Comparison of ENCODE assay signal across 1 cellular context in the genomic region with DNA sequence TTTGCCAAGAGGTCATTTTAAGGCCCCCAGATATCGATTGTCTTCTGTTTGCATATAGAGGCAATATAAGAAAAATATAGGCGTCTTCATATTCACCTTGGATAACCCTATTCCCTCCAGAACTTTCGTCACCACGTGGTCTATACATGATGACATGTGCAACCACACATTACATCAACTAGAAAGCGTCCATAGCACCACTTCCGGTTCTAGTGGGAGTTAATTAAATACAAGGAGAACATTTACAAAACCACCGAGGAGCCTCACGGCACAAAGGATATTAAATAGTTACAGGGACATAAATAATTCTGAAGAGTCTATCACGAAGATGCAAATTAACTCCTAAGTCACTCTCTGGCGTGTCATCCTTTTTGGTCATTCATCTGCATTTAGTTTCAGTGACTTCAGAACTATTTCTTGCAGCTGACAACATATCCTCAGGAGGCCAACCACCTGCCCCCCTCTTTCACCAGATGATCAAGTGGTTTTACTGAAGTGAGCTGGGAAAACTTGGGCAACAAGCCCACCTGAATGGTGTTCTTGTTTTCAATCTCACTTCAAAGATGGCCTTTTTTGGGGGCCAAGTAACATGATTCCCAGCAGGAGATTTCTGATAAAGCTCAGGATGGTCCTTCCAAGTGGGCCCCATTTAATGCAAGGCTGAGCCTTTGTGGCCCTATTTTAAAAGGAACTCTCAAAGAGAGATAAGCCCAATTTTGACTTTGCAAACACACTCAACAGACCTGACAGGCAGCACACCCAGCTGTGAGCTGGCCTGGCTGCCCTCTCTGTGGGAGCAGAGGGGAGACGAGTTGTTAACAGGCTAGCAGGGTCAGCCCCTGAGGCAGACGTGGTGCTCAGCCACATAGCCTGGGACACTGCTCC.
A peak's percentile ranks its signal among the peaks of the same experiment; 100 is the strongest.
TF ChIP-seq lines count a peak whose summit lies in the region.

No MANE protein-coding gene starts in this region.

TF ChIP-seq in K562, 482 proteins besides CTCF, POLR2A, EP300 and RAD21 (continued from another document and continues in another):
- TF ChIP-seq, protein P1, sequence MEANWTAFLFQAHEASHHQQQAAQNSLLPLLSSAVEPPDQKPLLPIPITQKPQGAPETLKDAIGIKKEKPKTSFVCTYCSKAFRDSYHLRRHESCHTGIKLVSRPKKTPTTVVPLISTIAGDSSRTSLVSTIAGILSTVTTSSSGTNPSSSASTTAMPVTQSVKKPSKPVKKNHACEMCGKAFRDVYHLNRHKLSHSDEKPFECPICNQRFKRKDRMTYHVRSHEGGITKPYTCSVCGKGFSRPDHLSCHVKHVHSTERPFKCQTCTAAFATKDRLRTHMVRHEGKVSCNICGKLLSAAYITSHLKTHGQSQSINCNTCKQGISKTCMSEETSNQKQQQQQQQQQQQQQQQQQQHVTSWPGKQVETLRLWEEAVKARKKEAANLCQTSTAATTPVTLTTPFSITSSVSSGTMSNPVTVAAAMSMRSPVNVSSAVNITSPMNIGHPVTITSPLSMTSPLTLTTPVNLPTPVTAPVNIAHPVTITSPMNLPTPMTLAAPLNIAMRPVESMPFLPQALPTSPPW (CRISPR knock-in tag; IDR thresholded peaks at IDR 0.05), result peak; percentile 48
- peak; percentile 73 for TF ChIP-seq CEBPG (CRISPR knock-in tag; IDR thresholded peaks at IDR 0.05)
- peak in 1 of 2 experiments; percentile 92; a peak in 2 of 4 replicates for TF ChIP-seq CEBPG (tag; conservative IDR thresholded peaks at IDR 0.05 in 1 of 2, IDR thresholded peaks at IDR 0.05 in 1 of 2)
- peak; percentile 56; the same call in 1 of the 2 replicates for TF ChIP-seq ELF1 (tag; IDR thresholded peaks at IDR 0.05)
- TF ChIP-seq, protein P2, sequence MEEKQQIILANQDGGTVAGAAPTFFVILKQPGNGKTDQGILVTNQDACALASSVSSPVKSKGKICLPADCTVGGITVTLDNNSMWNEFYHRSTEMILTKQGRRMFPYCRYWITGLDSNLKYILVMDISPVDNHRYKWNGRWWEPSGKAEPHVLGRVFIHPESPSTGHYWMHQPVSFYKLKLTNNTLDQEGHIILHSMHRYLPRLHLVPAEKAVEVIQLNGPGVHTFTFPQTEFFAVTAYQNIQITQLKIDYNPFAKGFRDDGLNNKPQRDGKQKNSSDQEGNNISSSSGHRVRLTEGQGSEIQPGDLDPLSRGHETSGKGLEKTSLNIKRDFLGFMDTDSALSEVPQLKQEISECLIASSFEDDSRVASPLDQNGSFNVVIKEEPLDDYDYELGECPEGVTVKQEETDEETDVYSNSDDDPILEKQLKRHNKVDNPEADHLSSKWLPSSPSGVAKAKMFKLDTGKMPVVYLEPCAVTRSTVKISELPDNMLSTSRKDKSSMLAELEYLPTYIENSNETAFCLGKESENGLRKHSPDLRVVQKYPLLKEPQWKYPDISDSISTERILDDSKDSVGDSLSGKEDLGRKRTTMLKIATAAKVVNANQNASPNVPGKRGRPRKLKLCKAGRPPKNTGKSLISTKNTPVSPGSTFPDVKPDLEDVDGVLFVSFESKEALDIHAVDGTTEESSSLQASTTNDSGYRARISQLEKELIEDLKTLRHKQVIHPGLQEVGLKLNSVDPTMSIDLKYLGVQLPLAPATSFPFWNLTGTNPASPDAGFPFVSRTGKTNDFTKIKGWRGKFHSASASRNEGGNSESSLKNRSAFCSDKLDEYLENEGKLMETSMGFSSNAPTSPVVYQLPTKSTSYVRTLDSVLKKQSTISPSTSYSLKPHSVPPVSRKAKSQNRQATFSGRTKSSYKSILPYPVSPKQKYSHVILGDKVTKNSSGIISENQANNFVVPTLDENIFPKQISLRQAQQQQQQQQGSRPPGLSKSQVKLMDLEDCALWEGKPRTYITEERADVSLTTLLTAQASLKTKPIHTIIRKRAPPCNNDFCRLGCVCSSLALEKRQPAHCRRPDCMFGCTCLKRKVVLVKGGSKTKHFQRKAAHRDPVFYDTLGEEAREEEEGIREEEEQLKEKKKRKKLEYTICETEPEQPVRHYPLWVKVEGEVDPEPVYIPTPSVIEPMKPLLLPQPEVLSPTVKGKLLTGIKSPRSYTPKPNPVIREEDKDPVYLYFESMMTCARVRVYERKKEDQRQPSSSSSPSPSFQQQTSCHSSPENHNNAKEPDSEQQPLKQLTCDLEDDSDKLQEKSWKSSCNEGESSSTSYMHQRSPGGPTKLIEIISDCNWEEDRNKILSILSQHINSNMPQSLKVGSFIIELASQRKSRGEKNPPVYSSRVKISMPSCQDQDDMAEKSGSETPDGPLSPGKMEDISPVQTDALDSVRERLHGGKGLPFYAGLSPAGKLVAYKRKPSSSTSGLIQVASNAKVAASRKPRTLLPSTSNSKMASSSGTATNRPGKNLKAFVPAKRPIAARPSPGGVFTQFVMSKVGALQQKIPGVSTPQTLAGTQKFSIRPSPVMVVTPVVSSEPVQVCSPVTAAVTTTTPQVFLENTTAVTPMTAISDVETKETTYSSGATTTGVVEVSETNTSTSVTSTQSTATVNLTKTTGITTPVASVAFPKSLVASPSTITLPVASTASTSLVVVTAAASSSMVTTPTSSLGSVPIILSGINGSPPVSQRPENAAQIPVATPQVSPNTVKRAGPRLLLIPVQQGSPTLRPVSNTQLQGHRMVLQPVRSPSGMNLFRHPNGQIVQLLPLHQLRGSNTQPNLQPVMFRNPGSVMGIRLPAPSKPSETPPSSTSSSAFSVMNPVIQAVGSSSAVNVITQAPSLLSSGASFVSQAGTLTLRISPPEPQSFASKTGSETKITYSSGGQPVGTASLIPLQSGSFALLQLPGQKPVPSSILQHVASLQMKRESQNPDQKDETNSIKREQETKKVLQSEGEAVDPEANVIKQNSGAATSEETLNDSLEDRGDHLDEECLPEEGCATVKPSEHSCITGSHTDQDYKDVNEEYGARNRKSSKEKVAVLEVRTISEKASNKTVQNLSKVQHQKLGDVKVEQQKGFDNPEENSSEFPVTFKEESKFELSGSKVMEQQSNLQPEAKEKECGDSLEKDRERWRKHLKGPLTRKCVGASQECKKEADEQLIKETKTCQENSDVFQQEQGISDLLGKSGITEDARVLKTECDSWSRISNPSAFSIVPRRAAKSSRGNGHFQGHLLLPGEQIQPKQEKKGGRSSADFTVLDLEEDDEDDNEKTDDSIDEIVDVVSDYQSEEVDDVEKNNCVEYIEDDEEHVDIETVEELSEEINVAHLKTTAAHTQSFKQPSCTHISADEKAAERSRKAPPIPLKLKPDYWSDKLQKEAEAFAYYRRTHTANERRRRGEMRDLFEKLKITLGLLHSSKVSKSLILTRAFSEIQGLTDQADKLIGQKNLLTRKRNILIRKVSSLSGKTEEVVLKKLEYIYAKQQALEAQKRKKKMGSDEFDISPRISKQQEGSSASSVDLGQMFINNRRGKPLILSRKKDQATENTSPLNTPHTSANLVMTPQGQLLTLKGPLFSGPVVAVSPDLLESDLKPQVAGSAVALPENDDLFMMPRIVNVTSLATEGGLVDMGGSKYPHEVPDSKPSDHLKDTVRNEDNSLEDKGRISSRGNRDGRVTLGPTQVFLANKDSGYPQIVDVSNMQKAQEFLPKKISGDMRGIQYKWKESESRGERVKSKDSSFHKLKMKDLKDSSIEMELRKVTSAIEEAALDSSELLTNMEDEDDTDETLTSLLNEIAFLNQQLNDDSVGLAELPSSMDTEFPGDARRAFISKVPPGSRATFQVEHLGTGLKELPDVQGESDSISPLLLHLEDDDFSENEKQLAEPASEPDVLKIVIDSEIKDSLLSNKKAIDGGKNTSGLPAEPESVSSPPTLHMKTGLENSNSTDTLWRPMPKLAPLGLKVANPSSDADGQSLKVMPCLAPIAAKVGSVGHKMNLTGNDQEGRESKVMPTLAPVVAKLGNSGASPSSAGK (IDR thresholded peaks at IDR 0.05), result peak; percentile 94
- TF ChIP-seq PTRF (tag; IDR thresholded peaks at IDR 0.05), result no peak
- TF ChIP-seq TRIM24 (IDR thresholded peaks at IDR 0.05), result peak in 1 of 2 experiments; percentile 24; a peak in 1 of 4 replicates
- TF ChIP-seq L3MBTL2 (IDR thresholded peaks at IDR 0.05), result peak; percentile 89
- TF ChIP-seq, protein P3, sequence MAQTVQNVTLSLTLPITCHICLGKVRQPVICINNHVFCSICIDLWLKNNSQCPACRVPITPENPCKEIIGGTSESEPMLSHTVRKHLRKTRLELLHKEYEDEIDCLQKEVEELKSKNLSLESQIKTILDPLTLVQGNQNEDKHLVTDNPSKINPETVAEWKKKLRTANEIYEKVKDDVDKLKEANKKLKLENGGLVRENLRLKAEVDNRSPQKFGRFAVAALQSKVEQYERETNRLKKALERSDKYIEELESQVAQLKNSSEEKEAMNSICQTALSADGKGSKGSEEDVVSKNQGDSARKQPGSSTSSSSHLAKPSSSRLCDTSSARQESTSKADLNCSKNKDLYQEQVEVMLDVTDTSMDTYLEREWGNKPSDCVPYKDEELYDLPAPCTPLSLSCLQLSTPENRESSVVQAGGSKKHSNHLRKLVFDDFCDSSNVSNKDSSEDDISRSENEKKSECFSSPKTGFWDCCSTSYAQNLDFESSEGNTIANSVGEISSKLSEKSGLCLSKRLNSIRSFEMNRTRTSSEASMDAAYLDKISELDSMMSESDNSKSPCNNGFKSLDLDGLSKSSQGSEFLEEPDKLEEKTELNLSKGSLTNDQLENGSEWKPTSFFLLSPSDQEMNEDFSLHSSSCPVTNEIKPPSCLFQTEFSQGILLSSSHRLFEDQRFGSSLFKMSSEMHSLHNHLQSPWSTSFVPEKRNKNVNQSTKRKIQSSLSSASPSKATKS (CRISPR knock-in tag; IDR thresholded peaks at IDR 0.05), result no peak
- TF ChIP-seq PYGO2 (tag; IDR thresholded peaks at IDR 0.05), result no peak
- peak; percentile 85 for TF ChIP-seq MYC (IDR thresholded peaks at IDR 0.05; ENCODE audit: low read depth, low read length)
- no peak for TF ChIP-seq MYC (CRISPR knock-in tag; IDR thresholded peaks at IDR 0.05; ENCODE audit: borderline replicate concordance, low read depth)
- TF ChIP-seq RBFOX2 (IDR thresholded peaks at IDR 0.05; ENCODE audit: low read depth, low read length), result peak; percentile 48
- no peak for TF ChIP-seq BRD4 (IDR thresholded peaks at IDR 0.05)
- TF ChIP-seq, protein P4, sequence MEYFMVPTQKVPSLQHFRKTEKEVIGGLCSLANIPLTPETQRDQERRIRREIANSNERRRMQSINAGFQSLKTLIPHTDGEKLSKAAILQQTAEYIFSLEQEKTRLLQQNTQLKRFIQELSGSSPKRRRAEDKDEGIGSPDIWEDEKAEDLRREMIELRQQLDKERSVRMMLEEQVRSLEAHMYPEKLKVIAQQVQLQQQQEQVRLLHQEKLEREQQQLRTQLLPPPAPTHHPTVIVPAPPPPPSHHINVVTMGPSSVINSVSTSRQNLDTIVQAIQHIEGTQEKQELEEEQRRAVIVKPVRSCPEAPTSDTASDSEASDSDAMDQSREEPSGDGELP (CRISPR knock-in tag; IDR thresholded peaks at IDR 0.05; ENCODE audit: borderline replicate concordance), result peak; percentile 81; the same call in 1 of the 2 replicates
- no peak for TF ChIP-seq NR4A1 (CRISPR knock-in tag; IDR thresholded peaks at IDR 0.05)
- peak; percentile 38; the same call in 1 of the 2 replicates for TF ChIP-seq NR4A1 (tag; IDR thresholded peaks at IDR 0.05)
- TF ChIP-seq HMG20B (CRISPR knock-in tag; IDR thresholded peaks at IDR 0.05), result no peak
- TF ChIP-seq MTF1 (CRISPR knock-in tag; IDR thresholded peaks at IDR 0.05; ENCODE audit: borderline replicate concordance), result no peak
- TF ChIP-seq, protein P5, sequence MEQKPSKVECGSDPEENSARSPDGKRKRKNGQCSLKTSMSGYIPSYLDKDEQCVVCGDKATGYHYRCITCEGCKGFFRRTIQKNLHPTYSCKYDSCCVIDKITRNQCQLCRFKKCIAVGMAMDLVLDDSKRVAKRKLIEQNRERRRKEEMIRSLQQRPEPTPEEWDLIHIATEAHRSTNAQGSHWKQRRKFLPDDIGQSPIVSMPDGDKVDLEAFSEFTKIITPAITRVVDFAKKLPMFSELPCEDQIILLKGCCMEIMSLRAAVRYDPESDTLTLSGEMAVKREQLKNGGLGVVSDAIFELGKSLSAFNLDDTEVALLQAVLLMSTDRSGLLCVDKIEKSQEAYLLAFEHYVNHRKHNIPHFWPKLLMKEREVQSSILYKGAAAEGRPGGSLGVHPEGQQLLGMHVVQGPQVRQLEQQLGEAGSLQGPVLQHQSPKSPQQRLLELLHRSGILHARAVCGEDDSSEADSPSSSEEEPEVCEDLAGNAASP (IDR thresholded peaks at IDR 0.05), result peak; percentile 78
- peak in 1 of 3 experiments; percentile 8 for TF ChIP-seq YY1 (IDR thresholded peaks at IDR 0.05; ENCODE audit: borderline replicate concordance in 1 of 3, control insufficient read depth in 1 of 3, extremely low read depth in 1 of 3, insufficient read depth in 3 of 3, insufficient read length in 1 of 3, insufficient replicate concordance in 2 of 3, low read depth in 1 of 3, low read length in 2 of 3)
- no peak for TF ChIP-seq ZBTB17 (CRISPR knock-in tag; IDR thresholded peaks at IDR 0.05)
- peak; percentile 68 for TF ChIP-seq CREM (IDR thresholded peaks at IDR 0.05; ENCODE audit: low read depth)
- TF ChIP-seq, protein P6, sequence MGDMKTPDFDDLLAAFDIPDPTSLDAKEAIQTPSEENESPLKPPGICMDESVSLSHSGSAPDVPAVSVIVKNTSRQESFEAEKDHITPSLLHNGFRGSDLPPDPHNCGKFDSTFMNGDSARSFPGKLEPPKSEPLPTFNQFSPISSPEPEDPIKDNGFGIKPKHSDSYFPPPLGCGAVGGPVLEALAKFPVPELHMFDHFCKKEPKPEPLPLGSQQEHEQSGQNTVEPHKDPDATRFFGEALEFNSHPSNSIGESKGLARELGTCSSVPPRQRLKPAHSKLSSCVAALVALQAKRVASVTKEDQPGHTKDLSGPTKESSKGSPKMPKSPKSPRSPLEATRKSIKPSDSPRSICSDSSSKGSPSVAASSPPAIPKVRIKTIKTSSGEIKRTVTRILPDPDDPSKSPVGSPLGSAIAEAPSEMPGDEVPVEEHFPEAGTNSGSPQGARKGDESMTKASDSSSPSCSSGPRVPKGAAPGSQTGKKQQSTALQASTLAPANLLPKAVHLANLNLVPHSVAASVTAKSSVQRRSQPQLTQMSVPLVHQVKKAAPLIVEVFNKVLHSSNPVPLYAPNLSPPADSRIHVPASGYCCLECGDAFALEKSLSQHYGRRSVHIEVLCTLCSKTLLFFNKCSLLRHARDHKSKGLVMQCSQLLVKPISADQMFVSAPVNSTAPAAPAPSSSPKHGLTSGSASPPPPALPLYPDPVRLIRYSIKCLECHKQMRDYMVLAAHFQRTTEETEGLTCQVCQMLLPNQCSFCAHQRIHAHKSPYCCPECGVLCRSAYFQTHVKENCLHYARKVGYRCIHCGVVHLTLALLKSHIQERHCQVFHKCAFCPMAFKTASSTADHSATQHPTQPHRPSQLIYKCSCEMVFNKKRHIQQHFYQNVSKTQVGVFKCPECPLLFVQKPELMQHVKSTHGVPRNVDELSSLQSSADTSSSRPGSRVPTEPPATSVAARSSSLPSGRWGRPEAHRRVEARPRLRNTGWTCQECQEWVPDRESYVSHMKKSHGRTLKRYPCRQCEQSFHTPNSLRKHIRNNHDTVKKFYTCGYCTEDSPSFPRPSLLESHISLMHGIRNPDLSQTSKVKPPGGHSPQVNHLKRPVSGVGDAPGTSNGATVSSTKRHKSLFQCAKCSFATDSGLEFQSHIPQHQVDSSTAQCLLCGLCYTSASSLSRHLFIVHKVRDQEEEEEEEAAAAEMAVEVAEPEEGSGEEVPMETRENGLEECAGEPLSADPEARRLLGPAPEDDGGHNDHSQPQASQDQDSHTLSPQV (IDR thresholded peaks at IDR 0.05), result peak; percentile 84; the same call in 1 of the 2 replicates
- no peak for TF ChIP-seq GTF2F1 (IDR thresholded peaks at IDR 0.05; ENCODE audit: low read depth, low read length)
- TF ChIP-seq, protein P7, sequence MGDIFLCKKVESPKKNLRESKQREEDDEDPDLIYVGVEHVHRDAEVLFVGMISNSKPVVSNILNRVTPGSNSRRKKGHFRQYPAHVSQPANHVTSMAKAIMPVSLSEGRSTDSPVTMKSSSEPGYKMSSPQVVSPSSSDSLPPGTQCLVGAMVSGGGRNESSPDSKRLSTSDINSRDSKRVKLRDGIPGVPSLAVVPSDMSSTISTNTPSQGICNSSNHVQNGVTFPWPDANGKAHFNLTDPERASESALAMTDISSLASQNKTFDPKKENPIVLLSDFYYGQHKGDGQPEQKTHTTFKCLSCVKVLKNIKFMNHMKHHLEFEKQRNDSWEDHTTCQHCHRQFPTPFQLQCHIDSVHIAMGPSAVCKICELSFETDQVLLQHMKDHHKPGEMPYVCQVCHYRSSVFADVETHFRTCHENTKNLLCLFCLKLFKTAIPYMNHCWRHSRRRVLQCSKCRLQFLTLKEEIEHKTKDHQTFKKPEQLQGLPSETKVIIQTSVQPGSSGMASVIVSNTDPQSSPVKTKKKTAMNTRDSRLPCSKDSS (IDR thresholded peaks at IDR 0.05; ENCODE audit: low read depth, partially characterized antibody), result no peak
- peak; percentile 40 for TF ChIP-seq CEBPB (tag; IDR thresholded peaks at IDR 0.05)
